Comparison of ENCODE assay signal across 9 cellular contexts in the genomic region with DNA sequence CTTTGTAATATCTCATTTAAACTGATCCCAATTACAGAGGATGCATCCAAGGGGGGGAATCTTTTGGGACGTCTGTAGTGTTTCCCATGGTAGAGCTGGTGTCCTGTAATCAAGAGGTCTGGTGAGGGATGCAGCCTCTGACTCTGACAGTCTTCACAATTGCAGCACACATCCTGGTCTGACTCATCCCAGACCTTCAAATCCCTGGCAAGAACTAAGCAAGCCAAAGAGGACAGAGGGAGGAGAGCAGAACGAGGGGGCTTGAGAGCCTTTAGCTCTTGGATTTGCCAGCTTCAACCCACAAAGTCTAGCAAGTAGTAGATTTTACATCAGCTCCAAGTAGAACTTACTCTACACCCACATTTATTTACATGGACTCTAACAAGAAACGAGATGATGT. TPM values are rescaled to one million over a fixed set of nuclear protein-coding genes. Genes with fewer than 3 reads are reported as not detected.
DNase-seq lines count a peak whose midpoint lies in the region; ATAC-seq and TF ChIP-seq lines count a peak whose summit lies in the region.
"Had no signal": no experiment of that assay in that cellular context is flagged by ENCODE, and none has a peak within 500 bp of the region (broad histone marks: within the 10 kb centered on the region; RNA-seq: fewer than 3 reads in every experiment).

No MANE protein-coding gene starts in this region.

- peaks cover 20 to 93% (median 55%) of the 10 kb centered on the region in 4 donors for H3K4me1 Mint-ChIP-seq in CD4-positive, CD25-positive, alpha-beta regulatory T cell
- H3K4me1 Mint-ChIP-seq in Caco-2 (ENCODE audit: low read depth, unreplicated experiment) = no peaks in the 10 kb centered on the region

- peaks cover 0 to 3% (median 0%) of the 10 kb centered on the region in 7 donors for H3K9me3 Mint-ChIP-seq in CD4-positive, CD25-positive, alpha-beta regulatory T cell
- no peaks in the 10 kb centered on the region for H3K9me3 Mint-ChIP-seq in Caco-2 (ENCODE audit: unreplicated experiment)

- H3K27ac Mint-ChIP-seq in CD4-positive, CD25-positive, alpha-beta regulatory T cell = peak overlapping the region; percentile 90 to 99 (median 99)
- no peak overlapping the region for H3K27ac Mint-ChIP-seq in Caco-2 (ENCODE audit: unreplicated experiment)

- no peak for ATAC-seq in CD4-positive, CD25-positive, alpha-beta regulatory T cell (ENCODE audit: low read depth in 2 of 2)
- peak; percentile 85 for ATAC-seq in mucosa of descending colon
- ATAC-seq in GM21367 (IDR thresholded peaks at IDR 0.05; ENCODE audit: unreplicated experiment) = no peak
- no peak for ATAC-seq in HG02623 (IDR thresholded peaks at IDR 0.05; ENCODE audit: unreplicated experiment)
- ATAC-seq: psoas muscle had no signal

- DNase-seq in CD4-positive, CD25-positive, alpha-beta regulatory T cell = no peak
- DNase-seq in MG63 (peak; percentile 49), mucosa of descending colon (no peak), Caco-2 (no peak), HuH-7 (ENCODE audit: low spot score) (no peak)
- DNase-seq: psoas muscle had no signal

- no peaks in the 10 kb centered on the region for H3K27me3 ChIP-seq in CD4-positive, CD25-positive, alpha-beta regulatory T cell (ENCODE audit: control insufficient read depth, insufficient read depth, low read length)
- H3K27me3 ChIP-seq in MG63 (no peaks in the 10 kb centered on the region), Caco-2 (replicated peaks; ENCODE audit: control insufficient read depth, insufficient read depth, low read length) (no peaks in the 10 kb centered on the region)

- TF ChIP-seq CTCF in mucosa of descending colon (IDR thresholded peaks at IDR 0.05) = no peak
- TF ChIP-seq CTCF in Caco-2 (IDR thresholded peaks at IDR 0.05; ENCODE audit: insufficient read depth in 1 of 2, low read depth in 1 of 2, low read length in 1 of 2, severe bottlenecking in 1 of 2, unreplicated experiment in 1 of 2) = no peak

- H3K36me3 Mint-ChIP-seq in CD4-positive, CD25-positive, alpha-beta regulatory T cell = no peaks in the 10 kb centered on the region
- no peaks in the 10 kb centered on the region for H3K36me3 Mint-ChIP-seq in Caco-2 (ENCODE audit: insufficient read depth, unreplicated experiment)

- no peaks in the 10 kb centered on the region for H3K9me3 ChIP-seq in CD4-positive, CD25-positive, alpha-beta regulatory T cell (ENCODE audit: control insufficient read depth in 2 of 2, low read length in 2 of 2)
- H3K9me3 ChIP-seq in MG63 (no peaks in the 10 kb centered on the region), mucosa of descending colon (no peaks in the 10 kb centered on the region), Caco-2 (no peaks in the 10 kb centered on the region)
- H3K9me3 ChIP-seq: psoas muscle had no signal

- POLR2A ChIA-PET in Caco-2 (lab: Charles Lee) = no interaction called here

- H3K4me3 Mint-ChIP-seq in CD4-positive, CD25-positive, alpha-beta regulatory T cell = peak overlapping the region; percentile 28 to 83 (median 64)
- no peak overlapping the region for H3K4me3 Mint-ChIP-seq in Caco-2 (ENCODE audit: unreplicated experiment)

- H3K4me1 ChIP-seq in CD4-positive, CD25-positive, alpha-beta regulatory T cell (ENCODE audit: control insufficient read depth, insufficient read depth, low read length, poor library complexity, severe bottlenecking) = peaks cover 58% of the 10 kb centered on the region
- H3K4me1 ChIP-seq in mucosa of descending colon (ENCODE audit: low read depth) = no peaks in the 10 kb centered on the region
- no peaks in the 10 kb centered on the region for H3K4me1 ChIP-seq in Caco-2
- H3K4me1 ChIP-seq: psoas muscle had no signal

- intact Hi-C loops in mucosa of descending colon (cut with DNase I, micrococcal nuclease) (no loop called here), Caco-2 (cut with micrococcal nuclease; ENCODE audit: unreplicated experiment) (no loop called here)

- H3K4me3 ChIP-seq in CD4-positive, CD25-positive, alpha-beta regulatory T cell (ENCODE audit: low read depth, low read length) = peak overlapping the region; percentile 30
- H3K4me3 ChIP-seq in MG63 (no peak overlapping the region), mucosa of descending colon (no peak overlapping the region), Caco-2 (ENCODE audit: low read depth, low read length) (no peak overlapping the region)
- H3K4me3 ChIP-seq: psoas muscle had no signal

- no peaks in the 10 kb centered on the region for H3K36me3 ChIP-seq in CD4-positive, CD25-positive, alpha-beta regulatory T cell (ENCODE audit: control insufficient read depth, insufficient read depth, low read length)
- H3K36me3 ChIP-seq in MG63 (no peaks in the 10 kb centered on the region), mucosa of descending colon (ENCODE audit: low read depth) (no peaks in the 10 kb centered on the region), Caco-2 (ENCODE audit: control insufficient read depth, insufficient read depth, low read length) (no peaks in the 10 kb centered on the region)

- H3K27me3 Mint-ChIP-seq in CD4-positive, CD25-positive, alpha-beta regulatory T cell = no peaks in the 10 kb centered on the region
- H3K27me3 Mint-ChIP-seq in Caco-2 (ENCODE audit: insufficient read depth, unreplicated experiment) = peaks cover 3% of the 10 kb centered on the region

- peak overlapping the region; percentile 79 for H3K27ac ChIP-seq in CD4-positive, CD25-positive, alpha-beta regulatory T cell (ENCODE audit: insufficient read depth, low read length, poor library complexity, severe bottlenecking)
- H3K27ac ChIP-seq in angular gyrus (ENCODE audit: low read depth, low read length) = peak overlapping the region; percentile 20
- H3K27ac ChIP-seq: psoas muscle had no signal

- BruUV-seq in Caco-2 (replicated peaks; lab: Mats Ljungman, UMichigan) = no TSS peak

- CTCF ChIA-PET in Caco-2 (lab: Charles Lee) = no interaction called here

RNA-seq across cellular contexts. Expression of a gene that starts 17.3 kb away (rescaled TPM):
- 8.4 TPM for total RNA-seq in CD4-positive, CD25-positive, alpha-beta regulatory T cell
- under 1 TPM; 0.06 to 0.27 (median 0.21) TPM for polyA plus RNA-seq in CD4-positive, CD25-positive, alpha-beta regulatory T cell
- total RNA-seq in MG63 (2014; rRNA removed; shearing (Covaris generic); ENCODE audit: low replicate concordance) = 1.4 TPM in 1 of 2 replicates, not detected in the other
- total RNA-seq in mucosa of descending colon (1,000 to 10,000 TPM; 1,609 to 4,808 (median 4,422) TPM), Caco-2 (2022) (0.16 and 0.26 TPM in 2 replicates)

RNA-seq across cellular contexts. Expression of a gene that starts 19.3 kb away (rescaled TPM):
- total RNA-seq in CD4-positive, CD25-positive, alpha-beta regulatory T cell = 105 TPM
- 100 to 1,000 TPM in 2 of 4 donors, 10 to 100 TPM in 2; 89.9 to 122 (median 101) TPM for polyA plus RNA-seq in CD4-positive, CD25-positive, alpha-beta regulatory T cell
- 312 and 327 TPM in 2 replicates for total RNA-seq in MG63 (2014; rRNA removed; shearing (Covaris generic); ENCODE audit: low replicate concordance)
- 10 to 100 TPM; 73.4 to 89.9 (median 77.5) TPM for total RNA-seq in mucosa of descending colon
- 183 and 196 TPM in 2 replicates for total RNA-seq in Caco-2 (2022)

RNA-seq across cellular contexts. Expression of a gene that starts 45.2 kb away (rescaled TPM):
- total RNA-seq in CD4-positive, CD25-positive, alpha-beta regulatory T cell = 2.3 TPM
- polyA plus RNA-seq in CD4-positive, CD25-positive, alpha-beta regulatory T cell = 1 to 10 TPM; 4.8 to 5.8 (median 5.4) TPM
- total RNA-seq in MG63 (2014; rRNA removed; shearing (Covaris generic); ENCODE audit: low replicate concordance) = 2.2 and 5.7 TPM in 2 replicates
- 10 to 100 TPM in 1 of 3 donors, 1 to 10 TPM in 2; 2.3 to 10.2 (median 2.9) TPM for total RNA-seq in mucosa of descending colon
- total RNA-seq in Caco-2 (2022) = 0.98 and 1.0 TPM in 2 replicates

Comparison
In these comparisons a context has a peak if more than half of its experiments do, and no peak if none do; other contexts are left out.
1. RNA of a gene that starts 17.3 kb away (total RNA-seq): 1,609 to 4,808 TPM in mucosa of descending colon; 8.4 TPM in CD4-positive, CD25-positive, alpha-beta regulatory T cell (single experiment), 1.4 TPM in MG63 and 0.16 to 0.26 TPM in Caco-2; every median in the first group is over 100 times any median in the second.